In genomic region chr4:99723555-99724450, GRCh38 we compare ENCODE assay signal across 9 cellular contexts.
DNase-seq lines count a peak whose midpoint lies in the region; ATAC-seq and TF ChIP-seq lines count a peak whose summit lies in the region.
"Had no signal": no experiment of that assay in that cellular context is flagged by ENCODE, and none has a peak within 500 bp of the region (broad histone marks: within the 10 kb centered on the region; RNA-seq: fewer than 3 reads in every experiment).

No MANE protein-coding gene starts in this region.

- CTCF ChIA-PET in T-cell (lab: Charles Lee) = interaction anchor here in 1 of 2 donors (1.1 to 1.4 kb wide), 2 partner anchors 84 to 225 kb away, joined by 3 to 5 read pairs; no protein-coding TSS in a partner anchor

- DNase-seq in NCI-H2107 treated with DMSO at 0.1 percent for 48 hours (lab: John Stamatoyannopoulos, UW; ENCODE audit: unreplicated experiment) (peak; percentile 22), NCI-H2107 (lab: John Stamatoyannopoulos, UW) (no peak), Right ventricle myocardium inferior (ENCODE audit: missing footprints) (peak; percentile 63), renal cortical epithelial cell (ENCODE audit: low read depth) (peak; percentile 97), sciatic nerve (ENCODE audit: low spot score) (no peak), T-cell (no peak)
- DNase-seq: naive B cell had no signal

- ATAC-seq in SK-N-SH treated with all-trans-retinoic acid at 6 μM for 48 hours (peak; percentile 85), Right ventricle myocardium inferior (peak; percentile 93), GM19023 (IDR thresholded peaks at IDR 0.05; ENCODE audit: unreplicated experiment) (no peak), sciatic nerve (no peak), T-cell (replicated peaks in 1 of 4) (no peak)

- H3K27me3 Mint-ChIP-seq in T-cell = peaks cover 0 to 4% of the 10 kb centered on the region in 2 donors

- no peaks in the 10 kb centered on the region for H3K9me3 Mint-ChIP-seq in T-cell

- no peaks in the 10 kb centered on the region for H3K36me3 Mint-ChIP-seq in T-cell
- H3K36me3 Mint-ChIP-seq: naive B cell had no signal

- POLR2A ChIA-PET in T-cell (lab: Charles Lee) = no interaction called here

- H3K27ac Mint-ChIP-seq in T-cell = no peak overlapping the region
- H3K27ac Mint-ChIP-seq: naive B cell had no signal

- intact Hi-C loops in Right ventricle myocardium inferior (cut with DNase I) (loop anchor here (2.0 to 5.0 kb wide), 5 partner anchors 42 to 159 kb away; partner anchors contain the start of genes C4orf54 and TRMT10A), sciatic nerve (cut with DNase I) (no loop called here)

- H3K4me1 Mint-ChIP-seq in T-cell = no peaks in the 10 kb centered on the region
- H3K4me1 Mint-ChIP-seq: naive B cell had no signal

- H3K4me3 Mint-ChIP-seq in T-cell = no peak overlapping the region
- H3K4me3 Mint-ChIP-seq: naive B cell had no signal

TF ChIP-seq in SK-N-SH treated with all-trans-retinoic acid at 6 μM for 48 hours, 23 proteins besides CTCF, POLR2A, EP300 and RAD21:
- TF ChIP-seq TOX (CRISPR knock-in tag; IDR thresholded peaks at IDR 0.05; ENCODE audit: borderline replicate concordance) (no peak), ZNF70 (CRISPR knock-in tag; IDR thresholded peaks at IDR 0.05) (no peak), ISL1 (CRISPR knock-in tag; IDR thresholded peaks at IDR 0.05) (no peak), RARB (CRISPR knock-in tag; IDR thresholded peaks at IDR 0.05) (no peak)
TF ChIP-seq in SK-N-SH treated with all-trans-retinoic acid at 6 μM for 48 hours: peak in this region for 0.

Comparison
In these comparisons a context has a peak if more than half of its experiments do, and no peak if none do; other contexts are left out.
1. DNase-seq: peak in NCI-H2107 treated with DMSO at 0.1 percent for 48 hours (single experiment), Right ventricle myocardium inferior (single experiment) and renal cortical epithelial cell (single experiment); none in NCI-H2107 (single experiment), sciatic nerve (single experiment) and T-cell (0 of 34).
2. ATAC-seq: peak in SK-N-SH treated with all-trans-retinoic acid at 6 μM for 48 hours (single experiment) and Right ventricle myocardium inferior (single experiment); none in GM19023 (single experiment), sciatic nerve (single experiment) and T-cell (0 of 4).